In genomic region chr12:63821781-63822251, GRCh38 we compare ENCODE assay signal across 9 cellular contexts. TPM values are rescaled to one million over a fixed set of nuclear protein-coding genes. Genes with fewer than 3 reads are reported as not detected.
DNase-seq lines count a peak whose midpoint lies in the region; ATAC-seq and TF ChIP-seq lines count a peak whose summit lies in the region.
"Had no signal": no experiment of that assay in that cellular context is flagged by ENCODE, and none has a peak within 500 bp of the region (broad histone marks: within the 10 kb centered on the region; RNA-seq: fewer than 3 reads in every experiment).

No MANE protein-coding gene starts in this region.

- TF ChIP-seq CTCF in heart right ventricle (IDR thresholded peaks at IDR 0.05): no peak

- H3K4me1 ChIP-seq in heart right ventricle (peaks cover 0 to 6% (median 0%) of the 10 kb centered on the region in 9 donors), skeletal muscle satellite cell (ENCODE audit: control insufficient read depth, insufficient read depth, low read length) (peaks cover 9% of the 10 kb centered on the region)

- no peak overlapping the region for H3K27ac Mint-ChIP-seq in activated T-cell treated with anti-CD3 and anti-CD28 coated beads, Interleukin-2, amount 50 U/mL, for 72 hours

- H3K9me3 ChIP-seq in heart right ventricle (peaks cover 0 to 14% (median 0%) of the 10 kb centered on the region in 11 donors), skeletal muscle satellite cell (replicated peaks; ENCODE audit: low read length) (no peaks in the 10 kb centered on the region)

- peaks cover 1 to 3% of the 10 kb centered on the region in 2 donors for H3K36me3 Mint-ChIP-seq in activated T-cell treated with anti-CD3 and anti-CD28 coated beads, Interleukin-2, amount 50 U/mL, for 72 hours (ENCODE audit: insufficient read depth in 2 of 2)

- WGBS in heart right ventricle, 2 donors: 12 to 21% methylated on average over 38 of the region's 38 CpGs

- H3K9ac ChIP-seq in skeletal muscle satellite cell (ENCODE audit: low read depth, low read length): peak overlapping the region; percentile 14

- ATAC-seq in activated T-cell treated with anti-CD3 and anti-CD28 coated beads, Interleukin-2, amount 50 U/mL, for 72 hours (replicated peaks in 1 of 2): peak in 1 of 2 donors; percentile 58
- ATAC-seq in heart right ventricle (peak; percentile 28 to 61 (median 46)), GM18520 (IDR thresholded peaks at IDR 0.05; ENCODE audit: unreplicated experiment) (no peak), GM19023 (IDR thresholded peaks at IDR 0.05; ENCODE audit: unreplicated experiment) (no peak)

- TF ChIP-seq POLR2A in GM19193 (IDR thresholded peaks at IDR 0.05; ENCODE audit: extremely low read depth, insufficient read depth, insufficient read length): peak; percentile 56

- H3K4me3 ChIP-seq in heart right ventricle: peak overlapping the region; percentile 5 to 57 (median 52)
- H3K4me3 ChIP-seq in skeletal muscle satellite cell (ENCODE audit: low read length): peak overlapping the region; percentile 59

- peak overlapping the region; percentile 78 for H3K4me2 ChIP-seq in skeletal muscle satellite cell (ENCODE audit: low read length)

- H3K27me3 ChIP-seq in heart right ventricle: peaks cover 0 to 22% (median 0%) of the 10 kb centered on the region in 7 donors
- no peaks in the 10 kb centered on the region for H3K27me3 ChIP-seq in skeletal muscle satellite cell (ENCODE audit: control insufficient read depth, insufficient read depth, low read length)

- intact Hi-C loops in heart right ventricle (cut with DNase I): loop anchor here in 1 of 10 donors (10.0 kb wide), 1 partner anchor 563 kb away; no protein-coding TSS in a partner anchor

- H3K4me1 Mint-ChIP-seq in activated T-cell treated with anti-CD3 and anti-CD28 coated beads, Interleukin-2, amount 50 U/mL, for 72 hours (ENCODE audit: low read depth): peaks cover 6% of the 10 kb centered on the region

- H3K27me3 Mint-ChIP-seq in activated T-cell treated with anti-CD3 and anti-CD28 coated beads, Interleukin-2, amount 50 U/mL, for 72 hours (ENCODE audit: low read depth): peaks cover 41% of the 10 kb centered on the region

- H3K36me3 ChIP-seq in heart right ventricle: no peaks in the 10 kb centered on the region
- H3K36me3 ChIP-seq in skeletal muscle satellite cell (ENCODE audit: insufficient read depth, low read length): no peaks in the 10 kb centered on the region

- no peak overlapping the region for H3K27ac ChIP-seq in heart right ventricle

- H3K9me3 Mint-ChIP-seq in activated T-cell treated with anti-CD3 and anti-CD28 coated beads, Interleukin-2, amount 50 U/mL, for 72 hours: peaks cover 0 to 4% of the 10 kb centered on the region in 2 donors

- peak overlapping the region; percentile 84 to 85 for H3K4me3 Mint-ChIP-seq in activated T-cell treated with anti-CD3 and anti-CD28 coated beads, Interleukin-2, amount 50 U/mL, for 72 hours

- peak; percentile 14 to 24 for DNase-seq in activated T-cell treated with anti-CD3 and anti-CD28 coated beads, Interleukin-2, amount 50 U/mL, for 72 hours
- DNase-seq in heart right ventricle (peak in 1 of 2 donors; percentile 13), COLO668 (lab: John Stamatoyannopoulos, UW; ENCODE audit: unreplicated experiment) (no peak), GDM1 (lab: John Stamatoyannopoulos, UW) (no peak)
- DNase-seq: NCI-H524 treated with DMSO at 0.1 percent for 48 hours had no signal

RNA-seq across cellular contexts. Expression of gene SRGAP1, which starts 22.7 kb away (rescaled TPM):
- total RNA-seq in activated T-cell treated with anti-CD3 and anti-CD28 coated beads, Interleukin-2, amount 50 U/mL, for 72 hours: under 1 TPM; 0.02 to 0.19 TPM
- 1 to 10 TPM; 2.6 to 6.4 (median 4.0) TPM for total RNA-seq in heart right ventricle
- 1 to 10 TPM; 1.3 to 1.4 TPM for polyA plus RNA-seq in heart right ventricle
- 19.0 and 20.5 TPM in 2 replicates for total RNA-seq in skeletal muscle satellite cell (2012; rRNA removed)

RNA-seq across cellular contexts. Expression of gene RXYLT1, which starts 42.1 kb away (rescaled TPM):
- 10 to 100 TPM; 15.0 to 20.1 TPM for total RNA-seq in activated T-cell treated with anti-CD3 and anti-CD28 coated beads, Interleukin-2, amount 50 U/mL, for 72 hours
- total RNA-seq in heart right ventricle: 10 to 100 TPM; 15.1 to 20.8 (median 17.4) TPM
- 10 to 100 TPM in 1 of 2 donors, 1 to 10 TPM in 1; 5.1 to 17.0 TPM for polyA plus RNA-seq in heart right ventricle
- 21.0 and 21.5 TPM in 2 replicates for total RNA-seq in skeletal muscle satellite cell (2012; rRNA removed)

Comparison
In these comparisons a context has a peak if more than half of its experiments do, and no peak if none do; other contexts are left out.
1. ATAC-seq: peak in heart right ventricle (8 of 8); none in GM18520 (single experiment) and GM19023 (single experiment).
2. DNase-seq: peak in activated T-cell treated with anti-CD3 and anti-CD28 coated beads, Interleukin-2, amount 50 U/mL, for 72 hours (2 of 2); none in COLO668 (single experiment) and GDM1 (single experiment).